ENCODE assay signal across 17 cellular contexts in the genomic region with DNA sequence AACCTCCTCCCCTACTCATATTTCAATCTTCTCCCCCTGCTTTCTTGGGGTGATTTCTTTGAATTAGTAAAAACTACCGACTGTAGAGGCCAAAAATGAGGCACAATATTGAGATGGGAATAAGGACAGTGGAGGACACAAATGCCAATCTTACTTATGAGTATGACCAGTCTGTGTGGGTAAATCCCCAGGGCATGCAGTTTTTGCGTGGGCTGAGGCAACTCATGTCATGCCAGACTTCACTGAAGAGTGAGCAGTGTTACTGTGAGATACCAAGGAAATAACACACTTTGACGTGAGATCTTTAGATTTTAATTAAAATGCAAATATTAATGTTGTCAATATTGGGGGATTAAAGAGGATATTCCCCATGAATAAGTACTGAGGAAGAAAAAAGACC.
DNase-seq lines count a peak whose midpoint lies in the region.
"Had no signal": no experiment of that assay in that cellular context is flagged by ENCODE, and none has a peak within 500 bp of the region (broad histone marks: within the 10 kb centered on the region; RNA-seq: fewer than 3 reads in every experiment).

No MANE protein-coding gene starts in this region.

- H3K4me3 Mint-ChIP-seq in activated CD4-positive, alpha-beta memory T cell treated with anti-CD3 and anti-CD28 coated beads for 36 hours: no peak overlapping the region
- no peak overlapping the region for H3K4me3 Mint-ChIP-seq in activated CD4-positive, alpha-beta memory T cell treated with anti-CD3 and anti-CD28 coated beads, Interleukin-2, amount 10 ng/mL, durations not matched to agents 7 days and 5 days
- H3K4me3 Mint-ChIP-seq in activated T-helper 1 cell treated with anti-CD3 and anti-CD28 coated beads, Interleukin-12 subunit alpha, Interleukin-12 subunit beta, Interleukin-2, Interleukin-4 antibody, amounts not matched to agents 30 ng/mL and 10 ng/mL and 1 ng/mL, durations not matched to agents 14 hours and 24 hours and 36 hours: no peak overlapping the region
- H3K4me3 Mint-ChIP-seq: CD4-positive, alpha-beta memory T cell had no signal

- intact Hi-C loops in activated CD4-positive, alpha-beta memory T cell treated with anti-CD3 and anti-CD28 coated beads for 36 hours (cut with micrococcal nuclease): loop anchor here (5.0 kb wide), 1 partner anchor 36 kb away; no protein-coding TSS in a partner anchor
- intact Hi-C loops in activated T-helper 1 cell treated with anti-CD3 and anti-CD28 coated beads, Interleukin-12 subunit alpha, Interleukin-12 subunit beta, Interleukin-2, Interleukin-4 antibody, amounts not matched to agents 30 ng/mL and 10 ng/mL and 1 ng/mL, durations not matched to agents 14 hours and 24 hours and 36 hours (cut with micrococcal nuclease): loop anchor here (5.0 kb wide), 1 partner anchor 36 kb away; no protein-coding TSS in a partner anchor

- no peaks in the 10 kb centered on the region for H3K27me3 Mint-ChIP-seq in activated CD4-positive, alpha-beta memory T cell treated with anti-CD3 and anti-CD28 coated beads for 36 hours
- H3K27me3 Mint-ChIP-seq in activated CD4-positive, alpha-beta memory T cell treated with anti-CD3 and anti-CD28 coated beads, Interleukin-2, amount 10 ng/mL, durations not matched to agents 7 days and 5 days: no peaks in the 10 kb centered on the region
- H3K27me3 Mint-ChIP-seq in activated T-helper 1 cell treated with anti-CD3 and anti-CD28 coated beads, Interleukin-12 subunit alpha, Interleukin-12 subunit beta, Interleukin-2, Interleukin-4 antibody, amounts not matched to agents 30 ng/mL and 10 ng/mL and 1 ng/mL, durations not matched to agents 14 hours and 24 hours and 36 hours (ENCODE audit: insufficient read depth): no peaks in the 10 kb centered on the region
- H3K27me3 Mint-ChIP-seq: CD4-positive, alpha-beta memory T cell had no signal

- peaks cover 41% of the 10 kb centered on the region for H3K4me1 Mint-ChIP-seq in activated CD4-positive, alpha-beta memory T cell treated with anti-CD3 and anti-CD28 coated beads for 36 hours (ENCODE audit: low read depth)
- H3K4me1 Mint-ChIP-seq in activated CD4-positive, alpha-beta memory T cell treated with anti-CD3 and anti-CD28 coated beads, Interleukin-2, amount 10 ng/mL, durations not matched to agents 7 days and 5 days: peaks cover 10% of the 10 kb centered on the region
- H3K4me1 Mint-ChIP-seq in activated T-helper 1 cell treated with anti-CD3 and anti-CD28 coated beads, Interleukin-12 subunit alpha, Interleukin-12 subunit beta, Interleukin-2, Interleukin-4 antibody, amounts not matched to agents 30 ng/mL and 10 ng/mL and 1 ng/mL, durations not matched to agents 14 hours and 24 hours and 36 hours (ENCODE audit: low read depth): peaks cover 52% of the 10 kb centered on the region

- CTCF ChIA-PET in activated CD4-positive, alpha-beta memory T cell treated with anti-CD3 and anti-CD28 coated beads for 36 hours (lab: Charles Lee): interaction anchor here (0.9 to 1.2 kb wide), 3 partner anchors 12 to 213 kb away, joined by 3 to 4 read pairs (median 3); no protein-coding TSS in a partner anchor
- CTCF ChIA-PET in activated CD4-positive, alpha-beta memory T cell treated with anti-CD3 and anti-CD28 coated beads, Interleukin-2, amount 10 ng/mL, durations not matched to agents 7 days and 5 days (lab: Charles Lee): no interaction called here

- POLR2A ChIA-PET in activated CD4-positive, alpha-beta memory T cell treated with anti-CD3 and anti-CD28 coated beads for 36 hours (lab: Charles Lee): no interaction called here
- POLR2A ChIA-PET in activated CD4-positive, alpha-beta memory T cell treated with anti-CD3 and anti-CD28 coated beads, Interleukin-2, amount 10 ng/mL, durations not matched to agents 7 days and 5 days (lab: Charles Lee): no interaction called here

- H3K27ac Mint-ChIP-seq in activated CD4-positive, alpha-beta memory T cell treated with anti-CD3 and anti-CD28 coated beads for 36 hours: peak overlapping the region; percentile 6
- no peak overlapping the region for H3K27ac Mint-ChIP-seq in activated CD4-positive, alpha-beta memory T cell treated with anti-CD3 and anti-CD28 coated beads, Interleukin-2, amount 10 ng/mL, durations not matched to agents 7 days and 5 days
- peak overlapping the region; percentile 8 for H3K27ac Mint-ChIP-seq in activated T-helper 1 cell treated with anti-CD3 and anti-CD28 coated beads, Interleukin-12 subunit alpha, Interleukin-12 subunit beta, Interleukin-2, Interleukin-4 antibody, amounts not matched to agents 30 ng/mL and 10 ng/mL and 1 ng/mL, durations not matched to agents 14 hours and 24 hours and 36 hours

- peaks cover 33% of the 10 kb centered on the region for H3K9me3 Mint-ChIP-seq in activated CD4-positive, alpha-beta memory T cell treated with anti-CD3 and anti-CD28 coated beads for 36 hours
- H3K9me3 Mint-ChIP-seq in activated CD4-positive, alpha-beta memory T cell treated with anti-CD3 and anti-CD28 coated beads, Interleukin-2, amount 10 ng/mL, durations not matched to agents 7 days and 5 days: peaks cover 36% of the 10 kb centered on the region
- H3K9me3 Mint-ChIP-seq in activated T-helper 1 cell treated with anti-CD3 and anti-CD28 coated beads, Interleukin-12 subunit alpha, Interleukin-12 subunit beta, Interleukin-2, Interleukin-4 antibody, amounts not matched to agents 30 ng/mL and 10 ng/mL and 1 ng/mL, durations not matched to agents 14 hours and 24 hours and 36 hours: peaks cover 51% of the 10 kb centered on the region

- peak; percentile 66 for DNase-seq in activated CD4-positive, alpha-beta memory T cell treated with anti-CD3 and anti-CD28 coated beads for 36 hours
- no peak for DNase-seq in activated CD4-positive, alpha-beta memory T cell treated with anti-CD3 and anti-CD28 coated beads, Interleukin-2, amount 10 ng/mL, durations not matched to agents 7 days and 5 days
- peak; percentile 23 for DNase-seq in stimulated activated CD4-positive, alpha-beta T cell treated with anti-CD3 and anti-CD28 coated beads, Interleukin-1b, Interleukin-23, amount 100 ng/mL, for 48 hours
- no peak for DNase-seq in stimulated activated CD4-positive, alpha-beta T cell treated with anti-CD3 and anti-CD28 coated beads, Interleukin-2, amount 100 ng/mL, for 48 hours
- DNase-seq in activated T-helper 1 cell treated with anti-CD3 and anti-CD28 coated beads, Interleukin-12 subunit alpha, Interleukin-12 subunit beta, Interleukin-2, Interleukin-4 antibody, amounts not matched to agents 30 ng/mL and 10 ng/mL and 1 ng/mL, durations not matched to agents 14 hours and 24 hours and 36 hours (ENCODE audit: low spot score): no peak
- DNase-seq in stimulated activated CD4-positive, alpha-beta T cell treated with anti-CD3 and anti-CD28 coated beads, TNF-alpha, amount 100 ng/mL, for 48 hours (ENCODE audit: low read depth in 3 of 3): peak in 2 of 3 donors; percentile 8 to 18
- DNase-seq in NCI-H2196 treated with DMSO at 0.1 percent for 48 hours (lab: John Stamatoyannopoulos, UW; ENCODE audit: unreplicated experiment) (no peak), cerebellar cortex (ENCODE audit: low spot score) (no peak)
- DNase-seq: CD4-positive, alpha-beta memory T cell; DMS53; GOT3; Kasumi-1; MG63; NCI-H1048; NCI-H1436; NCI-H1930; NCI-H345 had no signal

- H3K36me3 Mint-ChIP-seq in activated CD4-positive, alpha-beta memory T cell treated with anti-CD3 and anti-CD28 coated beads for 36 hours: peaks cover 32% of the 10 kb centered on the region
- H3K36me3 Mint-ChIP-seq in activated CD4-positive, alpha-beta memory T cell treated with anti-CD3 and anti-CD28 coated beads, Interleukin-2, amount 10 ng/mL, durations not matched to agents 7 days and 5 days (ENCODE audit: low read depth): peaks cover 14% of the 10 kb centered on the region
- H3K36me3 Mint-ChIP-seq in activated T-helper 1 cell treated with anti-CD3 and anti-CD28 coated beads, Interleukin-12 subunit alpha, Interleukin-12 subunit beta, Interleukin-2, Interleukin-4 antibody, amounts not matched to agents 30 ng/mL and 10 ng/mL and 1 ng/mL, durations not matched to agents 14 hours and 24 hours and 36 hours (ENCODE audit: low read depth): peaks cover 28% of the 10 kb centered on the region

Comparison
In these comparisons a context has a peak if more than half of its experiments do, and no peak if none do; other contexts are left out.
1. DNase-seq: peak in activated CD4-positive, alpha-beta memory T cell treated with anti-CD3 and anti-CD28 coated beads for 36 hours (single experiment), stimulated activated CD4-positive, alpha-beta T cell treated with anti-CD3 and anti-CD28 coated beads, Interleukin-1b, Interleukin-23, amount 100 ng/mL, for 48 hours (single experiment) and stimulated activated CD4-positive, alpha-beta T cell treated with anti-CD3 and anti-CD28 coated beads, TNF-alpha, amount 100 ng/mL, for 48 hours (2 of 3); none in activated CD4-positive, alpha-beta memory T cell treated with anti-CD3 and anti-CD28 coated beads, Interleukin-2, amount 10 ng/mL, durations not matched to agents 7 days and 5 days (single experiment), stimulated activated CD4-positive, alpha-beta T cell treated with anti-CD3 and anti-CD28 coated beads, Interleukin-2, amount 100 ng/mL, for 48 hours (0 of 2), activated T-helper 1 cell treated with anti-CD3 and anti-CD28 coated beads, Interleukin-12 subunit alpha, Interleukin-12 subunit beta, Interleukin-2, Interleukin-4 antibody, amounts not matched to agents 30 ng/mL and 10 ng/mL and 1 ng/mL, durations not matched to agents 14 hours and 24 hours and 36 hours (single experiment), NCI-H2196 treated with DMSO at 0.1 percent for 48 hours (single experiment) and cerebellar cortex (single experiment).